ENCODE assay signal across 10 cellular contexts in the genomic region with DNA sequence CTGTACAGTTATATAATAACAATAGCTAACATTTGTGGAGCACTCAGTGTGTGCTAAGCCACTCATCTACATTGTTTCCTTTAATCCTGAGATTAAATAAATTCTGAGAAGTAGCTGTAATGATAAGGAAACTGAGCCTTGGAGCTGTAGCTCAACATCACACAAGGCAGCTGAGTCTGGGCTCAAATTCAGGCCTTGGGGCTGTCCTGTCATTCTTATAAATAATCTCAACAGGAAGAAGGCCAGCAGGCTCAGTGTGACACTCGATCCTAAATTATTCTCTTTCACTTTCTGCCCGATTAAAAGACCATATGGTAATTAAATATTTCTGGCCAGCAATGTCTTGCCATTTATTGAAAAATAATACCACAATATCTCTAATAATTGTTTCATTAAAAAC. TPM values are rescaled to one million over a fixed set of nuclear protein-coding genes. Genes with fewer than 3 reads are reported as not detected.
A peak's percentile ranks its signal among the peaks of the same experiment; 100 is the strongest.
DNase-seq lines count a peak whose midpoint lies in the region; ATAC-seq and TF ChIP-seq lines count a peak whose summit lies in the region.
"Had no signal": no experiment of that assay in that cellular context is flagged by ENCODE, and none has a peak within 500 bp of the region (broad histone marks: within the 10 kb centered on the region; RNA-seq: fewer than 3 reads in every experiment).

No MANE protein-coding gene starts in this region.

- no peak overlapping the region for H3K27ac ChIP-seq in IMR-90 (ENCODE audit: insufficient read depth, low read length)
- peak overlapping the region; percentile 37 for H3K27ac ChIP-seq in muscle layer of colon (ENCODE audit: low read depth, low read length)
- H3K27ac ChIP-seq in RWPE1, result no peak overlapping the region

- no peaks in the 10 kb centered on the region for H3K36me3 ChIP-seq in IMR-90 (ENCODE audit: control insufficient read depth, insufficient read depth, low read length)
- no peaks in the 10 kb centered on the region for H3K36me3 ChIP-seq in muscle layer of colon (ENCODE audit: insufficient read depth, low read length)

- H3K9me1 ChIP-seq in IMR-90 (ENCODE audit: insufficient read depth, low read length), result no peaks in the 10 kb centered on the region

- H3K9me3 ChIP-seq in IMR-90 (ENCODE audit: control insufficient read depth, insufficient read depth, low read length), result no peaks in the 10 kb centered on the region
- no peaks in the 10 kb centered on the region for H3K9me3 ChIP-seq in muscle layer of colon (ENCODE audit: low read length)

- no peak overlapping the region for H3K4me3 Mint-ChIP-seq in activated T-helper 2 cell treated with anti-CD3 and anti-CD28 coated beads, Interferon-gamma antibody, Interleukin-2, Interleukin-4, amounts not matched to agents 10 μg/mL and 5 μg/mL and 100 μg/mL, durations not matched to agents 14 hours and 24 hours and 36 hours (ENCODE audit: low read depth)
- H3K4me3 Mint-ChIP-seq: stimulated activated effector memory CD8-positive, alpha-beta T cell treated with anti-CD3 and anti-CD28 coated beads, Interleukin-12 subunit alpha, Interleukin-12 subunit beta, amount 100 ng/mL, for 72 hours had no signal

- H3K4me2 ChIP-seq in IMR-90 (ENCODE audit: low read depth, low read length), result peak overlapping the region; percentile 7; the same call in 1 of the 2 replicates

- H2BK120ac ChIP-seq in IMR-90 (ENCODE audit: low read depth, low read length), result peak overlapping the region; percentile 8; the same call in 1 of the 2 replicates

- H3K4me3 ChIP-seq in IMR-90 (ENCODE audit: insufficient read depth, low read depth, low read length), result no peak overlapping the region
- H3K4me3 ChIP-seq in muscle layer of colon (ENCODE audit: low read depth in 1 of 2, low read length in 2 of 2), result no peak overlapping the region

- H4K5ac ChIP-seq in IMR-90 (ENCODE audit: low read depth, low read length), result no peak overlapping the region

- DNase-seq in IMR-90 (no peak), RWPE1 (ENCODE audit: low spot score) (no peak)
- DNase-seq in activated T-helper 2 cell treated with anti-CD3 and anti-CD28 coated beads, Interferon-gamma antibody, Interleukin-2, Interleukin-4, amounts not matched to agents 10 μg/mL and 5 μg/mL and 100 μg/mL, durations not matched to agents 14 hours and 24 hours and 36 hours (ENCODE audit: low spot score), result no peak
- DNase-seq: activated naive CD4-positive, alpha-beta T cell treated with anti-CD3 and anti-CD28 coated beads, Interleukin-2, amount 50 U/mL, for 16 hours; NCI-H226; SIG-M5 had no signal

- no peak overlapping the region for H3K9ac ChIP-seq in IMR-90 (ENCODE audit: low read depth, low read length)
- H3K9ac ChIP-seq in muscle layer of colon (ENCODE audit: low read length), result no peak overlapping the region

- no peaks in the 10 kb centered on the region for H3K27me3 Mint-ChIP-seq in activated T-helper 2 cell treated with anti-CD3 and anti-CD28 coated beads, Interferon-gamma antibody, Interleukin-2, Interleukin-4, amounts not matched to agents 10 μg/mL and 5 μg/mL and 100 μg/mL, durations not matched to agents 14 hours and 24 hours and 36 hours (ENCODE audit: low read depth)

- CTCF ChIA-PET in IMR-90 (lab: Yijun Ruan, JAX) (no interaction called here), RWPE1 (lab: Yijun Ruan, JAX) (no interaction called here)

- no peak overlapping the region for H2AFZ ChIP-seq in IMR-90 (replicated peaks; ENCODE audit: low read length, poor library complexity)

- H3K56ac ChIP-seq in IMR-90 (ENCODE audit: extremely low read depth, insufficient read depth, low read length), result no peak overlapping the region

- no peak overlapping the region for H2BK15ac ChIP-seq in IMR-90 (ENCODE audit: low read depth, low read length)

- H3K79me1 ChIP-seq in IMR-90 (ENCODE audit: low read depth in 1 of 2, low read length in 2 of 2), result peaks cover 39 to 44% of the 10 kb centered on the region in 2 experiments

- ATAC-seq in IMR-90 (ENCODE audit: low read depth) (peak; percentile 22; the same call in 1 of the 2 replicates), HG03025 (IDR thresholded peaks at IDR 0.05; ENCODE audit: low FRiP score, unreplicated experiment) (no peak), HG02938 (IDR thresholded peaks at IDR 0.05; ENCODE audit: unreplicated experiment) (no peak)
- ATAC-seq: stimulated activated effector memory CD8-positive, alpha-beta T cell treated with anti-CD3 and anti-CD28 coated beads, Interleukin-12 subunit alpha, Interleukin-12 subunit beta, amount 100 ng/mL, for 72 hours had no signal

- TF ChIP-seq CTCF in IMR-90 (conservative IDR thresholded peaks at IDR 0.05; ENCODE audit: low read depth, low read length) (no peak), RWPE1 (conservative IDR thresholded peaks at IDR 0.05; ENCODE audit: low read depth) (no peak)

- peaks cover 34% of the 10 kb centered on the region for H3K36me3 Mint-ChIP-seq in activated T-helper 2 cell treated with anti-CD3 and anti-CD28 coated beads, Interferon-gamma antibody, Interleukin-2, Interleukin-4, amounts not matched to agents 10 μg/mL and 5 μg/mL and 100 μg/mL, durations not matched to agents 14 hours and 24 hours and 36 hours (ENCODE audit: low read depth)

- intact Hi-C loops in IMR-90 (cut with micrococcal nuclease), result no loop called here
- intact Hi-C loops in activated T-helper 2 cell treated with anti-CD3 and anti-CD28 coated beads, Interferon-gamma antibody, Interleukin-2, Interleukin-4, amounts not matched to agents 10 μg/mL and 5 μg/mL and 100 μg/mL, durations not matched to agents 14 hours and 24 hours and 36 hours (cut with micrococcal nuclease), result no loop called here

- no peak overlapping the region for H2BK20ac ChIP-seq in IMR-90 (ENCODE audit: low read depth, low read length)

- peak overlapping the region in 1 of 2 experiments; percentile 24; a peak in 1 of 4 replicates for H4K8ac ChIP-seq in IMR-90 (ENCODE audit: low read depth in 2 of 2, low read length in 2 of 2)

- H3K9me3 Mint-ChIP-seq in activated T-helper 2 cell treated with anti-CD3 and anti-CD28 coated beads, Interferon-gamma antibody, Interleukin-2, Interleukin-4, amounts not matched to agents 10 μg/mL and 5 μg/mL and 100 μg/mL, durations not matched to agents 14 hours and 24 hours and 36 hours, result no peaks in the 10 kb centered on the region
- H3K9me3 Mint-ChIP-seq: stimulated activated effector memory CD8-positive, alpha-beta T cell treated with anti-CD3 and anti-CD28 coated beads, Interleukin-12 subunit alpha, Interleukin-12 subunit beta, amount 100 ng/mL, for 72 hours had no signal

- H4K91ac ChIP-seq in IMR-90 (ENCODE audit: insufficient read depth, low read depth, low read length), result no peak overlapping the region

- POLR2A ChIA-PET in IMR-90 (lab: Charles Lee; ENCODE audit: unreplicated experiment) (no interaction called here), RWPE1 (lab: Yijun Ruan, JAX; ENCODE audit: low non-redundant PET) (interaction anchor here (0.6 kb wide), 1 partner anchor 45 kb away, joined by 5 read pairs; no protein-coding TSS in a partner anchor)

- in situ Hi-C loops in IMR-90 (cut with MboI; ENCODE audit: low sequenced_read_pairs), result no loop called here

- TF ChIP-seq POLR2A in IMR-90 (IDR thresholded peaks at IDR 0.05; ENCODE audit: low read depth, low read length), result no peak

- no CpG with 5 or more reads among the region's 2 CpGs for WGBS in IMR-90 (ENCODE audit: extremely low coverage in 2 of 2, insufficient read length in 1 of 2), 2 experiments

- H3K4ac ChIP-seq in IMR-90 (ENCODE audit: low read depth, low read length), result 0 out of 2 replicates have a peak overlapping the region, but pooled peaks have one; percentile 10

- peak overlapping the region; percentile 24 for H3K27ac Mint-ChIP-seq in activated T-helper 2 cell treated with anti-CD3 and anti-CD28 coated beads, Interferon-gamma antibody, Interleukin-2, Interleukin-4, amounts not matched to agents 10 μg/mL and 5 μg/mL and 100 μg/mL, durations not matched to agents 14 hours and 24 hours and 36 hours
- H3K27ac Mint-ChIP-seq: stimulated activated effector memory CD8-positive, alpha-beta T cell treated with anti-CD3 and anti-CD28 coated beads, Interleukin-12 subunit alpha, Interleukin-12 subunit beta, amount 100 ng/mL, for 72 hours had no signal

- H3K18ac ChIP-seq in IMR-90 (ENCODE audit: low read depth, low read length), result no peak overlapping the region

- no peak overlapping the region for H2AK5ac ChIP-seq in IMR-90 (ENCODE audit: low read depth, low read length)

- peak overlapping the region; percentile 67 for H3K14ac ChIP-seq in IMR-90 (replicated peaks; ENCODE audit: low read depth, low read length)

- H3K23ac ChIP-seq in IMR-90 (ENCODE audit: low read depth, low read length), result peak overlapping the region; percentile 74; the same call in 1 of the 2 replicates

- no peak overlapping the region for H2AK9ac ChIP-seq in IMR-90 (replicated peaks; ENCODE audit: low read depth, low read length, poor library complexity)

- 0 out of 2 replicates have a peak, but pooled peaks cover 2% of the 10 kb centered on the region for H4K20me1 ChIP-seq in IMR-90 (ENCODE audit: insufficient read depth, low read length)

- peak overlapping the region; percentile 9 for H2BK5ac ChIP-seq in IMR-90 (ENCODE audit: low read depth, low read length, poor library complexity, severe bottlenecking)

- TF ChIP-seq RAD21 in IMR-90 (IDR thresholded peaks at IDR 0.05; ENCODE audit: low read length), result no peak

- dilution Hi-C loops in IMR-90 (cut with HindIII; ENCODE audit: low sequenced_read_pairs, unreplicated experiment), result no loop called here

- no peaks in the 10 kb centered on the region for H3K27me3 ChIP-seq in IMR-90 (ENCODE audit: control insufficient read depth, insufficient read depth, low read length)
- no peaks in the 10 kb centered on the region for H3K27me3 ChIP-seq in muscle layer of colon (ENCODE audit: control insufficient read depth in 1 of 2, insufficient read depth in 2 of 2, low read length in 2 of 2)

- H3K4me1 ChIP-seq in IMR-90 (ENCODE audit: control insufficient read depth, insufficient read depth, low read length), result peaks cover 2% of the 10 kb centered on the region; the same call in 1 of the 2 replicates
- H3K4me1 ChIP-seq in muscle layer of colon (ENCODE audit: insufficient read depth, low read length), result peaks cover 11% of the 10 kb centered on the region

- peaks cover 42% of the 10 kb centered on the region for H3K4me1 Mint-ChIP-seq in activated T-helper 2 cell treated with anti-CD3 and anti-CD28 coated beads, Interferon-gamma antibody, Interleukin-2, Interleukin-4, amounts not matched to agents 10 μg/mL and 5 μg/mL and 100 μg/mL, durations not matched to agents 14 hours and 24 hours and 36 hours (ENCODE audit: low read depth)

- BruUV-seq in IMR-90 (replicated peaks; lab: Mats Ljungman, UMichigan), result no TSS peak

RNA-seq across cellular contexts. Expression of gene CDKN1B, which starts 24.5 kb away (rescaled TPM):
- 17.4 and 28.1 TPM in 2 replicates for total RNA-seq in IMR-90 (2012; rRNA removed)
- polyA plus RNA-seq in IMR-90 (2012; rRNA removed), result 7.9 and 13.9 TPM in 2 replicates
- polyA plus RNA-seq in IMR-90 (2012; cell fraction: cytosol; rRNA removed), result 8.7 and 9.0 TPM in 2 replicates
- polyA plus RNA-seq in IMR-90 (2012; cell fraction: nucleus; rRNA removed; ENCODE audit: low replicate concordance), result 6.1 and 9.4 TPM in 2 replicates
- total RNA-seq in activated T-helper 2 cell treated with anti-CD3 and anti-CD28 coated beads, Interferon-gamma antibody, Interleukin-2, Interleukin-4, amounts not matched to agents 10 μg/mL and 5 μg/mL and 100 μg/mL, durations not matched to agents 14 hours and 24 hours and 36 hours, result 49.0 and 53.4 TPM in 2 replicates

RNA-seq across cellular contexts. Expression of gene APOLD1, which starts 43.8 kb away (rescaled TPM):
- 4.2 and 4.5 TPM in 2 replicates for total RNA-seq in IMR-90 (2012; rRNA removed)
- polyA plus RNA-seq in IMR-90 (2012; rRNA removed), result 2.3 and 2.4 TPM in 2 replicates
- polyA plus RNA-seq in IMR-90 (2012; cell fraction: cytosol; rRNA removed), result 1.0 and 1.5 TPM in 2 replicates
- 4.5 and 10.6 TPM in 2 replicates for polyA plus RNA-seq in IMR-90 (2012; cell fraction: nucleus; rRNA removed; ENCODE audit: low replicate concordance)
- 5.3 and 6.0 TPM in 2 replicates for total RNA-seq in activated T-helper 2 cell treated with anti-CD3 and anti-CD28 coated beads, Interferon-gamma antibody, Interleukin-2, Interleukin-4, amounts not matched to agents 10 μg/mL and 5 μg/mL and 100 μg/mL, durations not matched to agents 14 hours and 24 hours and 36 hours

RNA-seq across cellular contexts. Expression of gene GPR19, which starts 45.7 kb away (rescaled TPM):
- 0.28 and 0.36 TPM in 2 replicates for total RNA-seq in IMR-90 (2012; rRNA removed)
- 0.12 and 0.17 TPM in 2 replicates for polyA plus RNA-seq in IMR-90 (2012; rRNA removed)
- polyA plus RNA-seq in IMR-90 (2012; cell fraction: cytosol; rRNA removed), result not detected in 2 replicates
- 0.15 and 0.16 TPM in 2 replicates for polyA plus RNA-seq in IMR-90 (2012; cell fraction: nucleus; rRNA removed; ENCODE audit: low replicate concordance)
- total RNA-seq in activated T-helper 2 cell treated with anti-CD3 and anti-CD28 coated beads, Interferon-gamma antibody, Interleukin-2, Interleukin-4, amounts not matched to agents 10 μg/mL and 5 μg/mL and 100 μg/mL, durations not matched to agents 14 hours and 24 hours and 36 hours, result 8.9 and 12.2 TPM in 2 replicates
